9 cellular contexts compared by ENCODE assay signal in the genomic region with DNA sequence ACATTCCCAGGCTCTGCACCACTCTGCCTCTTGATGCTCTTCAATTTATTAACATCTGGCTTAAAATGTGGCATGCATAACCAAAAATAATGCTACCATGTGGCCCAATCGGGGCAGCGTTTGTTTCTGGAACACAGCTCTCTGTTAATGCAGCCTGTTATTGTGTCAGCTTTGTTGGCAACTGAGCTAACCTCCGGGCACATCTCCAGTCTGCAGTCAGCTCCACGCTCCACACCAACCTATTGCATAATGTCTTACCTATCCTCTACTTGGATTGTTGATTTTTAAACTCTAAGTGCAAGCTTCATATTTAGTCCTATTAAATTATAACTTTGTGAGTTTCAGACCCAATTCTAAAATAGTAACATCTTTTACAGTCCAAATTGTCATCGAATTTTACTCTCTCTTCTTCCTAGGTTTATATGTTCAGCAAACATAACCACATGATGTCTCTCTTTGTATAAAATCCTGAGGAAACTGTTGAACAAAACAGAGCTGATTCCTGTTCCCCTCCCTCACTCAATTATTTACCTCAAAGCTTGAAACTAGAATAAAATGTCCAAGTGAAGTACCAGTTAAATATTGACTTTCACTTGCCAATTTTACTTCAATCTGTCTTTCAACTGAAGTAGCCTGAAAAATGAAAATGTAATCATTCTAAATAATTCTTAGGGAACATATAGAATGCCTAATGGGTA.
DNase-seq lines count a peak whose midpoint lies in the region; ATAC-seq and TF ChIP-seq lines count a peak whose summit lies in the region.
"Had no signal": no experiment of that assay in that cellular context is flagged by ENCODE, and none has a peak within 500 bp of the region (broad histone marks: within the 10 kb centered on the region; RNA-seq: fewer than 3 reads in every experiment).

No MANE protein-coding gene starts in this region.

- intact Hi-C loops in colonic mucosa (cut with DNase I) = no loop called here

- peaks cover 2% of the 10 kb centered on the region for H3K4me1 Mint-ChIP-seq in glutamatergic neuron (ENCODE audit: low read depth, unreplicated experiment)
- H3K4me1 Mint-ChIP-seq: naive B cell had no signal

- H3K36me3 Mint-ChIP-seq in glutamatergic neuron (ENCODE audit: unreplicated experiment) = no peaks in the 10 kb centered on the region
- H3K36me3 Mint-ChIP-seq: naive B cell had no signal

- H3K27ac Mint-ChIP-seq in glutamatergic neuron (ENCODE audit: unreplicated experiment) = no peak overlapping the region
- H3K27ac Mint-ChIP-seq: naive B cell had no signal

- no peak for ATAC-seq in GM21423 (IDR thresholded peaks at IDR 0.05; ENCODE audit: unreplicated experiment)

- H3K9me3 Mint-ChIP-seq in glutamatergic neuron (ENCODE audit: unreplicated experiment) = peaks cover 2% of the 10 kb centered on the region
- H3K9me3 Mint-ChIP-seq: naive B cell had no signal

- H3K27me3 ChIP-seq in colonic mucosa (no peaks in the 10 kb centered on the region), WERI-Rb-1 (ENCODE audit: insufficient read depth, low read depth, severe bottlenecking) (no peaks in the 10 kb centered on the region)

- H3K27ac ChIP-seq in colonic mucosa = no peak overlapping the region
- no peak overlapping the region for H3K27ac ChIP-seq in WERI-Rb-1

- TF ChIP-seq CTCF in AG10803 (conservative IDR thresholded peaks at IDR 0.05; ENCODE audit: low read length) (no peak), colonic mucosa (IDR thresholded peaks at IDR 0.05) (no peak), glutamatergic neuron (IDR thresholded peaks at IDR 0.05; ENCODE audit: partially characterized antibody, unreplicated experiment) (no peak), WERI-Rb-1 (IDR thresholded peaks at IDR 0.05; ENCODE audit: low read depth, low read length) (no peak)

- H3K9ac ChIP-seq in colonic mucosa (ENCODE audit: low read depth in 2 of 2, low read length in 2 of 2) = no peak overlapping the region

- H3K9me3 ChIP-seq in colonic mucosa = no peaks in the 10 kb centered on the region
- H3K9me3 ChIP-seq in WERI-Rb-1 (ENCODE audit: severe bottlenecking) = no peaks in the 10 kb centered on the region

- no peaks in the 10 kb centered on the region for H3K27me3 Mint-ChIP-seq in glutamatergic neuron (ENCODE audit: unreplicated experiment)

- H3K4me3 ChIP-seq in AG10803 (ENCODE audit: low read length) (no peak overlapping the region), colonic mucosa (no peak overlapping the region), WERI-Rb-1 (ENCODE audit: low read depth, low read length) (no peak overlapping the region)

- H3K4me1 ChIP-seq in colonic mucosa = no peaks in the 10 kb centered on the region

- H3K4me3 Mint-ChIP-seq in glutamatergic neuron (ENCODE audit: unreplicated experiment) = no peak overlapping the region
- H3K4me3 Mint-ChIP-seq: naive B cell had no signal

- no peaks in the 10 kb centered on the region for H3K36me3 ChIP-seq in colonic mucosa
- H3K36me3 ChIP-seq in WERI-Rb-1 = no peaks in the 10 kb centered on the region

- DNase-seq in AG10803 (ENCODE audit: low read depth) (peak; percentile 96), NCI-H1417 treated with DMSO at 0.1 percent for 48 hours (lab: John Stamatoyannopoulos, UW) (peak; percentile 67), colonic mucosa (peak; percentile 55), medulla oblongata (ENCODE audit: extremely low spot score) (peak; percentile 75), glutamatergic neuron (no peak), D341Med (ENCODE audit: low spot score) (no peak), WERI-Rb-1 (no peak)
- DNase-seq: naive B cell had no signal

Comparison
In these comparisons a context has a peak if more than half of its experiments do, and no peak if none do; other contexts are left out.
1. DNase-seq: peak in AG10803 (single experiment), NCI-H1417 treated with DMSO at 0.1 percent for 48 hours (single experiment), colonic mucosa (single experiment) and medulla oblongata (single experiment); none in glutamatergic neuron (single experiment), D341Med (single experiment) and WERI-Rb-1 (single experiment).